ENCODE assay signal across 16 cellular contexts in the genomic region with DNA sequence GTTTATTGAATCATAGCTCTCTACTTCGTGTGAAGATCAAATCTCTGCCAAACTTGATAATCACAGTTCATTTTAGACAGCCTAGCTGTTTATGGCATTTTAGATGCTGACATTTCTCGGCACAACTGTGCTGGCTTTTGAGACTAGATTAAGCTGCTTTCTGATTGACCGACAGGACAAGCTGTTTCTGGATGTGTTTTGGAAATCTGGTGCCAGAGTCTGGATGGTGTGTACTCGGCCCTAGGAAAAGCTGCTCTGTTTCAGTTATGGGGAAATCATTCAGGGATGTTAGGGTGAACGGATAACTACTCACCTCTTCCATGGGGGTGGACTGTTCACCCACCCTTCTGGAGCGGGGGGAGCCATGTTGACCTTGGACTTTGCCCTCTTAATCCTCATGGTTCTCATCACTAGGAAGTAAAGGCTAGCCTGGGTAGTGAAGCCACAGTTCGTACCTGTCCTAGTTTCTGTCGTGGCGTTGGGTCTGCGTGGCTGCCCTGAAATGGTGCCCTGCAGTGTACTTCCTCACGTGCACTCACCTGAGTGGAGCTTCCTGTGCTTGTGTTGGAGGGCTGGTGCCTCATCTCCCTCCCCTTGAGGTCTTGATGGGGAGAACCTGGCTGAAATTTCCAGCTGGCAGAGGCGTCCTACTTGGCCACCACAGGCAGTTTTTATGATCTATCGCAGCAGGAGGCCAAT.
"Had no signal": no experiment of that assay in that cellular context is flagged by ENCODE, and none has a peak within 500 bp of the region (broad histone marks: within the 10 kb centered on the region; RNA-seq: fewer than 3 reads in every experiment).

No MANE protein-coding gene starts in this region.

- H3K4me3 Mint-ChIP-seq: activated CD8-positive, alpha-beta memory T cell treated with anti-CD3 and anti-CD28 coated beads, Interleukin-2, amount 10 ng/mL, durations not matched to agents 7 days and 5 days; activated naive CD4-positive, alpha-beta T cell treated with anti-CD3 and anti-CD28 coated beads, Interleukin-2, amount 50 U/mL, for 24 hours; activated T-cell treated with anti-CD3 and anti-CD28 coated beads, Interleukin-2, amount 50 U/mL, for 4 hours; naive thymus-derived CD4-positive, alpha-beta T cell; stimulated activated memory B cell treated with anti-CD40 and anti-IgM and Interleukin-4, amounts not matched to agents 10 μg/mL and 1 μg/mL and 100 μg/mL, for 72 hours had no signal

- ATAC-seq: activated CD8-positive, alpha-beta memory T cell treated with anti-CD3 and anti-CD28 coated beads, Interleukin-2, amount 10 ng/mL, durations not matched to agents 7 days and 5 days; activated T-cell treated with anti-CD3 and anti-CD28 coated beads, Interleukin-2, amount 50 U/mL, for 4 hours; naive thymus-derived CD4-positive, alpha-beta T cell had no signal

- H3K36me3 Mint-ChIP-seq: activated CD8-positive, alpha-beta memory T cell treated with anti-CD3 and anti-CD28 coated beads, Interleukin-2, amount 10 ng/mL, durations not matched to agents 7 days and 5 days; activated naive CD4-positive, alpha-beta T cell treated with anti-CD3 and anti-CD28 coated beads, Interleukin-2, amount 50 U/mL, for 24 hours; naive thymus-derived CD4-positive, alpha-beta T cell; stimulated activated memory B cell treated with anti-CD40 and anti-IgM and Interleukin-4, amounts not matched to agents 10 μg/mL and 1 μg/mL and 100 μg/mL, for 72 hours had no signal

- H3K9me3 ChIP-seq: adrenal gland, ovary, transverse colon had no signal

- H3K36me3 ChIP-seq: adrenal gland, ovary, transverse colon had no signal

- H3K4me3 ChIP-seq: adrenal gland, ovary, transverse colon had no signal

- H3K9me3 Mint-ChIP-seq: activated naive CD4-positive, alpha-beta T cell treated with anti-CD3 and anti-CD28 coated beads, Interleukin-2, amount 50 U/mL, for 24 hours; activated T-cell treated with anti-CD3 and anti-CD28 coated beads, Interleukin-2, amount 50 U/mL, for 4 hours had no signal

- H3K27ac Mint-ChIP-seq: activated CD8-positive, alpha-beta memory T cell treated with anti-CD3 and anti-CD28 coated beads, Interleukin-2, amount 10 ng/mL, durations not matched to agents 7 days and 5 days; activated naive CD4-positive, alpha-beta T cell treated with anti-CD3 and anti-CD28 coated beads, Interleukin-2, amount 50 U/mL, for 24 hours; naive thymus-derived CD4-positive, alpha-beta T cell; stimulated activated memory B cell treated with anti-CD40 and anti-IgM and Interleukin-4, amounts not matched to agents 10 μg/mL and 1 μg/mL and 100 μg/mL, for 72 hours had no signal

- DNase-seq: activated CD4-positive, CD25-positive, alpha-beta regulatory T cell treated with anti-CD3 and anti-CD28 coated beads, Interleukin-2, amount 50 U/mL, for 72 hours; activated CD8-positive, alpha-beta memory T cell treated with anti-CD3 and anti-CD28 coated beads, Interleukin-2, amount 10 ng/mL, durations not matched to agents 7 days and 5 days; activated effector memory CD4-positive, alpha-beta T cell treated with Interleukin-2 at 50 U/mL for 16 hours; activated T-cell treated with anti-CD3 and anti-CD28 coated beads, Interleukin-2, amount 50 U/mL, for 4 hours; adrenal gland; hypothalamus; kidney glomerular epithelial cell; midbrain; naive thymus-derived CD4-positive, alpha-beta T cell; ovary; stimulated activated CD4-positive, alpha-beta T cell treated with anti-CD3 and anti-CD28 coated beads, Interleukin-2, amount 100 ng/mL, for 48 hours; T-helper 1 cell; T1000; transverse colon had no signal

- H3K27me3 ChIP-seq: adrenal gland, ovary, transverse colon had no signal

- H3K4me1 ChIP-seq: adrenal gland, transverse colon had no signal

- H3K4me1 Mint-ChIP-seq: activated CD8-positive, alpha-beta memory T cell treated with anti-CD3 and anti-CD28 coated beads, Interleukin-2, amount 10 ng/mL, durations not matched to agents 7 days and 5 days; activated naive CD4-positive, alpha-beta T cell treated with anti-CD3 and anti-CD28 coated beads, Interleukin-2, amount 50 U/mL, for 24 hours had no signal

- H3K27ac ChIP-seq: adrenal gland, ovary, transverse colon had no signal

- H3K27me3 Mint-ChIP-seq: activated naive CD4-positive, alpha-beta T cell treated with anti-CD3 and anti-CD28 coated beads, Interleukin-2, amount 50 U/mL, for 24 hours; naive thymus-derived CD4-positive, alpha-beta T cell had no signal
